15 cellular contexts compared by ENCODE assay signal in genomic region chr13:99636728-99637353, GRCh38. TPM values are rescaled to one million over a fixed set of nuclear protein-coding genes. Genes with fewer than 3 reads are reported as not detected.
A peak's percentile ranks its signal among the peaks of the same experiment; 100 is the strongest.
DNase-seq lines count a peak whose midpoint lies in the region; ATAC-seq lines count a peak whose summit lies in the region.
"Had no signal": no experiment of that assay in that cellular context is flagged by ENCODE, and none has a peak within 500 bp of the region (broad histone marks: within the 10 kb centered on the region; RNA-seq: fewer than 3 reads in every experiment).

No MANE protein-coding gene starts in this region.

- ATAC-seq in GM18907 (IDR thresholded peaks at IDR 0.05; ENCODE audit: unreplicated experiment) (peak; percentile 78), GM21619 (IDR thresholded peaks at IDR 0.05; ENCODE audit: unreplicated experiment) (peak; percentile 85), HG03097 (IDR thresholded peaks at IDR 0.05; ENCODE audit: low FRiP score, unreplicated experiment) (peak; percentile 79), naive B cell (ENCODE audit: low read depth in 2 of 2) (peak; percentile 68 to 77), HG03045 (IDR thresholded peaks at IDR 0.05; ENCODE audit: unreplicated experiment) (no peak)
- ATAC-seq: activated naive CD4-positive, alpha-beta T cell treated with anti-CD3 and anti-CD28 coated beads, Interleukin-2, amount 50 U/mL, for 72 hours had no signal

- peaks cover 15 to 28% (median 27%) of the 10 kb centered on the region in 3 donors for H3K4me1 Mint-ChIP-seq in naive B cell

- DNase-seq in naive B cell, result no peak
- no peak for DNase-seq in activated T-cell treated with anti-CD3 and anti-CD28 coated beads, Interleukin-2, amount 50 U/mL, for 48 hours
- no peak for DNase-seq in SHP77 treated with DMSO at 0.1 percent for 48 hours (lab: John Stamatoyannopoulos, UW)
- DNase-seq in NCI-H1930 (lab: John Stamatoyannopoulos, UW), result no peak
- DNase-seq: CD4-positive, alpha-beta memory T cell; central memory CD4-positive, alpha-beta T cell; hypothalamus; NCI-H526; RPMI8226; tibial artery had no signal

- H3K27me3 Mint-ChIP-seq in naive B cell, result no peaks in the 10 kb centered on the region
- H3K27me3 Mint-ChIP-seq: CD4-positive, alpha-beta memory T cell had no signal

- peaks cover 0 to 11% (median 6%) of the 10 kb centered on the region in 7 donors for H3K9me3 Mint-ChIP-seq in naive B cell
- H3K9me3 Mint-ChIP-seq: activated naive CD4-positive, alpha-beta T cell treated with anti-CD3 and anti-CD28 coated beads, Interleukin-2, amount 50 U/mL, for 72 hours had no signal

- peak overlapping the region in 5 of 8 donors; percentile 27 to 59 (median 42) for H3K4me3 Mint-ChIP-seq in naive B cell
- H3K4me3 Mint-ChIP-seq: CD4-positive, alpha-beta memory T cell had no signal

- peak overlapping the region in 2 of 6 donors; percentile 37 to 91 for H3K27ac Mint-ChIP-seq in naive B cell
- H3K27ac Mint-ChIP-seq: activated naive CD4-positive, alpha-beta T cell treated with anti-CD3 and anti-CD28 coated beads, Interleukin-2, amount 50 U/mL, for 72 hours; CD4-positive, alpha-beta memory T cell had no signal

- no peaks in the 10 kb centered on the region for H3K36me3 Mint-ChIP-seq in naive B cell
- H3K36me3 Mint-ChIP-seq: activated naive CD4-positive, alpha-beta T cell treated with anti-CD3 and anti-CD28 coated beads, Interleukin-2, amount 50 U/mL, for 72 hours had no signal

RNA-seq across cellular contexts. Expression of gene CLYBL, which starts 30.4 kb away (rescaled TPM):
- polyA plus RNA-seq in naive B cell (ENCODE audit: low read depth in 6 of 6), result 10 to 100 TPM in 4 of 6 donors, 1 to 10 TPM in 2; 4.3 to 21.6 (median 10.9) TPM
